Comparison of ENCODE assay signal across 10 cellular contexts in the genomic region with DNA sequence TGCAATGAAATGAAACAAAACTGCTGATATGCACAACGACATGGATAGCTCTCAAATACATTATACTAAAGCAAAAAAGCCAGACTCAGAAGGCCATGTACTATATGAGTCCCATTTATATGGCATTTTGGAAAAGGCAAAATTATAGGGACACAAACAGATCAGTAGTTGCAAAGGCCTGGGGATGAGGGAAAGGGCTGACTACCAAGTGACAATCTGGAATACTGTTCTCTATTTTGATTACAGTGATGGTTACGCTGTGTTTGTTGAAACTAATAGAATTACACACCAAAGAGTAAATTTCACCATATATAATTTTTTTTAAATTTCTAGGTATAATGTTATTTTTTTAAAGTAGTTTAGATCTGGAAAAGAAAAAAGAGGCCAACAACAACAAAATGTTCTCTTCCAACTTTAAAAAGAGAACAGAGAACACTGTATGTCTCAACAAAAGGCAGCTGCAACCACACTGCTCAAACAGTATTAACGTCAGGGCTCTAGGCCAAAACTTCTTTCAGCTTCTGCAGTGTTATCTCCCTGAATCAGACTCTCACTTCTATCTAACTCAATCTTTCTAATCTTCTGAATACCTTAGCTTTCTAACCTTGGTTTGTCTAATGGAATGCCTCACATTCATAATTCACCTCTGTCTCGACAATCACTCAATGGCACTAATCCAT.
A peak's percentile ranks its signal among the peaks of the same experiment; 100 is the strongest.
DNase-seq lines count a peak whose midpoint lies in the region; ATAC-seq and TF ChIP-seq lines count a peak whose summit lies in the region.
"Had no signal": no experiment of that assay in that cellular context is flagged by ENCODE, and none has a peak within 500 bp of the region (broad histone marks: within the 10 kb centered on the region; RNA-seq: fewer than 3 reads in every experiment).

No MANE protein-coding gene starts in this region.

- peaks cover 0 to 7% of the 10 kb centered on the region in 2 donors for H3K9me3 ChIP-seq in neuronal stem cell (replicated peaks in 1 of 2; ENCODE audit: control insufficient read depth in 2 of 2, insufficient read depth in 1 of 2, low read depth in 1 of 2, low read length in 2 of 2)

- H3K9ac ChIP-seq in neuronal stem cell (ENCODE audit: low read depth, low read length, poor library complexity) = no peak overlapping the region

- H3K79me1 ChIP-seq in neuronal stem cell (ENCODE audit: low read depth, low read length) = no peaks in the 10 kb centered on the region

- no peak overlapping the region for H3K27ac ChIP-seq in neuronal stem cell (replicated peaks; ENCODE audit: low read length)
- H3K27ac ChIP-seq: foreskin keratinocyte, SK-N-MC had no signal

- no peak overlapping the region for H3K4ac ChIP-seq in neuronal stem cell (ENCODE audit: low read length)

- H2BK5ac ChIP-seq in neuronal stem cell (ENCODE audit: low read length) = no peak overlapping the region

- no peaks in the 10 kb centered on the region for H3K27me3 ChIP-seq in neuronal stem cell (ENCODE audit: control insufficient read depth in 3 of 3, insufficient read depth in 3 of 3, low read depth in 1 of 3, low read length in 3 of 3)
- H3K27me3 ChIP-seq: foreskin keratinocyte had no signal

- no peak overlapping the region for H3K23ac ChIP-seq in neuronal stem cell (ENCODE audit: low read depth, low read length, poor library complexity)

- no peak overlapping the region for H3K4me3 ChIP-seq in neuronal stem cell (ENCODE audit: low read length in 2 of 2)
- H3K4me3 ChIP-seq: SK-N-MC had no signal

- no peaks in the 10 kb centered on the region for H3K4me1 ChIP-seq in neuronal stem cell (ENCODE audit: control insufficient read depth in 2 of 2, insufficient read depth in 1 of 2, low read depth in 1 of 2, low read length in 2 of 2)

- no peak overlapping the region for H2BK15ac ChIP-seq in neuronal stem cell (ENCODE audit: low read length)

- ATAC-seq in esophagus mucosa = peak; percentile 72
- ATAC-seq: foreskin keratinocyte had no signal

- WGBS in neuronal stem cell (ENCODE audit: extremely low coverage in 2 of 2, insufficient read length in 2 of 2, insufficient replicate concordance in 1 of 2), 2 donors = no CpG with 5 or more reads among the region's 4 CpGs

- no peak overlapping the region for H2BK12ac ChIP-seq in neuronal stem cell (ENCODE audit: low read length)

- H3K18ac ChIP-seq in neuronal stem cell (ENCODE audit: low read length) = no peak overlapping the region

- H3K14ac ChIP-seq in neuronal stem cell (ENCODE audit: low read length) = no peak overlapping the region

- no peak overlapping the region for H2AFZ ChIP-seq in neuronal stem cell (ENCODE audit: low read length)

- H3K4me2 ChIP-seq in neuronal stem cell (ENCODE audit: insufficient read depth, low read length, poor library complexity, severe bottlenecking) = no peak overlapping the region

- no peak overlapping the region for H2AK5ac ChIP-seq in neuronal stem cell (ENCODE audit: low read depth, low read length)

- H2BK120ac ChIP-seq in neuronal stem cell (ENCODE audit: low read depth, low read length) = no peak overlapping the region

- DNase-seq in GM10266 (ENCODE audit: extremely low spot score) = peak; percentile 32
- DNase-seq in M059J (ENCODE audit: low read depth) = peak; percentile 36
- peak; percentile 96 for DNase-seq in pons (ENCODE audit: low spot score)
- DNase-seq in OCI-M1 (lab: John Stamatoyannopoulos, UW) = no peak
- DNase-seq in amniotic stem cell (lab: John Stamatoyannopoulos, UW) = no peak
- no peak for DNase-seq in neuronal stem cell (ENCODE audit: low spot score)
- DNase-seq in NAMALWA (ENCODE audit: low spot score) = no peak

- no peak for TF ChIP-seq CTCF in GM10266 (IDR thresholded peaks at IDR 0.05; ENCODE audit: control insufficient read depth, insufficient read depth, low read depth, missing control alignments)

- H4K8ac ChIP-seq in neuronal stem cell (ENCODE audit: low read depth, low read length) = no peak overlapping the region

- H4K91ac ChIP-seq in neuronal stem cell (ENCODE audit: low read depth, low read length, poor library complexity) = no peak overlapping the region

- H3K36me3 ChIP-seq in neuronal stem cell (replicated peaks in 1 of 2; ENCODE audit: control insufficient read depth in 2 of 2, insufficient read depth in 2 of 2, low read length in 2 of 2) = peaks cover 2 to 34% of the 10 kb centered on the region in 2 donors

Comparison
In these comparisons a context has a peak if more than half of its experiments do, and no peak if none do; other contexts are left out.
1. DNase-seq: peak in GM10266 (single experiment), M059J (single experiment) and pons (single experiment); none in OCI-M1 (single experiment), amniotic stem cell (single experiment), neuronal stem cell (single experiment) and NAMALWA (single experiment).